In the genomic region with DNA sequence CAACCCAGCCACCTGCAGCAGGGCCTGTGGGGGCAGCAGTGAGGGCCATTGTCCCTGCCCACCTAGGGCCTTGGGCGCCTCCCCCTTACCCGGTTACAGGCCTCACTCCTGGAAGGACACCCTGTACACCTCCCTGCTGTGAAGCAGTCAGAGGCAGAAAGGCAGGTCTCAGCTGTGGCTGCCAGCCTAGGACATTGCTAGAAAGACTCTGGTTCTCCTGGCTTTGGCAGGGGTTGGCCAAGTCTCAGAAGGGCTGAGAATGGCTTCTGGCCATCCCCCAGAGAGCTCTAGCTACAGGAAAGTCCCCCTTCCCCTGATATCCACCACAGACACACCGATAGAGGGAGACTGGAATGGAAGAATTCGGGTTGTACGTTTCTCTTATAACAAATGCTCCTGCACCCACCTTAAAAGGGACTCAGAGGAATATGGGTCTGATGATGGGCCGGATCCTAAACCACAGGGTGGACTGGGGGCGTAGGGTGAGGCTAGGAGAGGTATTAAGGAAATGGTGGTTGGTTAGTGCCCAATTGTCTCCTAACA, we compare ENCODE assay signal across 10 cellular contexts. TPM values are rescaled to one million over a fixed set of nuclear protein-coding genes. Genes with fewer than 3 reads are reported as not detected.
DNase-seq lines count a peak whose midpoint lies in the region; ATAC-seq, FAIRE-seq and TF ChIP-seq lines count a peak whose summit lies in the region.
"Had no signal": no experiment of that assay in that cellular context is flagged by ENCODE, and none has a peak within 500 bp of the region (broad histone marks: within the 10 kb centered on the region; RNA-seq: fewer than 3 reads in every experiment).

No MANE protein-coding gene starts in this region.

- H3K27me3 ChIP-seq in SK-N-SH (ENCODE audit: insufficient read depth) (no peaks in the 10 kb centered on the region), hepatocyte (no peaks in the 10 kb centered on the region), suprapubic skin (no peaks in the 10 kb centered on the region), small intestine (ENCODE audit: control insufficient read depth in 2 of 2, insufficient read depth in 2 of 2, low read length in 2 of 2) (no peaks in the 10 kb centered on the region)

- H4K20me1 ChIP-seq in SK-N-SH (ENCODE audit: insufficient read depth) (no peaks in the 10 kb centered on the region), hepatocyte (ENCODE audit: insufficient read depth, poor library complexity, severe bottlenecking) (no peaks in the 10 kb centered on the region)

- DNase-seq in SK-N-SH = no peak
- DNase-seq in activated naive CD4-positive, alpha-beta T cell treated with anti-CD3 and anti-CD28 coated beads, Interleukin-2, amount 10 ng/mL, durations not matched to agents 7 days and 5 days = no peak
- peak; percentile 62 for DNase-seq in hepatocyte (ENCODE audit: low spot score)
- DNase-seq in suprapubic skin (ENCODE audit: low spot score in 2 of 2) = peak in 1 of 2 donors; percentile 65
- DNase-seq in small intestine = no peak
- DNase-seq in SIG-M5 (lab: John Stamatoyannopoulos, UW) = no peak

- H3K4me1 Mint-ChIP-seq in activated naive CD4-positive, alpha-beta T cell treated with anti-CD3 and anti-CD28 coated beads, Interleukin-2, amount 10 ng/mL, durations not matched to agents 7 days and 5 days = peaks cover 32% of the 10 kb centered on the region

- no peak for TF ChIP-seq RAD21 in SK-N-SH (IDR thresholded peaks at IDR 0.05; ENCODE audit: low read length)

- H3K4me1 ChIP-seq in SK-N-SH (ENCODE audit: control insufficient read depth in 1 of 2, insufficient read depth in 2 of 2, low read depth in 1 of 2, low read length in 1 of 2) (peaks cover 28 to 68% of the 10 kb centered on the region in 2 experiments), hepatocyte (ENCODE audit: insufficient read depth) (peaks cover 23% of the 10 kb centered on the region), suprapubic skin (peaks cover 84% of the 10 kb centered on the region), small intestine (ENCODE audit: control insufficient read depth in 2 of 2, insufficient read depth in 1 of 2, low read depth in 1 of 2, low read length in 1 of 2) (peaks cover 0 to 5% of the 10 kb centered on the region in 2 donors)
- H3K4me1 ChIP-seq: parathyroid adenoma had no signal

- H3K4me3 ChIP-seq in SK-N-SH (ENCODE audit: low read depth in 2 of 2, low read length in 1 of 2) (no peak overlapping the region), hepatocyte (no peak overlapping the region), suprapubic skin (no peak overlapping the region), small intestine (ENCODE audit: low read depth in 1 of 2, low read length in 2 of 2) (no peak overlapping the region)

- H3K79me2 ChIP-seq in SK-N-SH (ENCODE audit: insufficient read depth) (peaks cover 3% of the 10 kb centered on the region; the same call in 1 of the 2 replicates), hepatocyte (no peaks in the 10 kb centered on the region)
- H3K79me2 ChIP-seq: parathyroid adenoma had no signal

- H3K27me3 Mint-ChIP-seq in activated naive CD4-positive, alpha-beta T cell treated with anti-CD3 and anti-CD28 coated beads, Interleukin-2, amount 10 ng/mL, durations not matched to agents 7 days and 5 days = peaks cover 6% of the 10 kb centered on the region

- POLR2A ChIA-PET in SK-N-SH (lab: Yijun Ruan, JAX) = interaction anchor here (1.7 kb wide), 1 partner anchor 92 kb away, joined by 5 read pairs; no protein-coding TSS in a partner anchor

- H3K9me2 ChIP-seq in SK-N-SH (no peaks in the 10 kb centered on the region), hepatocyte (replicated peaks; ENCODE audit: insufficient read depth) (no peaks in the 10 kb centered on the region)

- H3K36me3 ChIP-seq in SK-N-SH (replicated peaks in 1 of 2; ENCODE audit: control insufficient read depth in 1 of 2, insufficient read depth in 2 of 2, low read length in 1 of 2) (peaks cover 7 to 10% of the 10 kb centered on the region in 2 experiments), hepatocyte (replicated peaks; ENCODE audit: insufficient read depth, low read depth) (no peaks in the 10 kb centered on the region), suprapubic skin (peaks cover 11% of the 10 kb centered on the region), small intestine (ENCODE audit: control insufficient read depth in 2 of 2, insufficient read depth in 2 of 2, low read length in 2 of 2) (no peaks in the 10 kb centered on the region)

- H3K27ac ChIP-seq in SK-N-SH (ENCODE audit: low read depth in 2 of 2, low read length in 1 of 2) (peak overlapping the region; percentile 75 to 88; a peak in 3 of 4 replicates), hepatocyte (peak overlapping the region; percentile 94), suprapubic skin (peak overlapping the region; percentile 75), small intestine (ENCODE audit: low read depth in 1 of 2, low read length in 1 of 2) (peak overlapping the region in 1 of 2 donors; percentile 90)

- no peaks in the 10 kb centered on the region for H3K36me3 Mint-ChIP-seq in activated naive CD4-positive, alpha-beta T cell treated with anti-CD3 and anti-CD28 coated beads, Interleukin-2, amount 10 ng/mL, durations not matched to agents 7 days and 5 days

- H2AFZ ChIP-seq in SK-N-SH (ENCODE audit: low read depth) = no peak overlapping the region
- H2AFZ ChIP-seq in hepatocyte = no peak overlapping the region
- H2AFZ ChIP-seq: parathyroid adenoma had no signal

- TF ChIP-seq POLR2A in suprapubic skin (IDR thresholded peaks at IDR 0.05) = no peak

- peak overlapping the region; percentile 48 for H3K4me2 ChIP-seq in SK-N-SH
- peak overlapping the region; percentile 36 for H3K4me2 ChIP-seq in hepatocyte

- no peak for FAIRE-seq in small intestine (lab: Jason Lieb, UNC)

- CTCF ChIA-PET in SK-N-SH (lab: Yijun Ruan, JAX) = interaction anchor here (1.0 to 8.5 kb wide), 4 partner anchors 9 to 96 kb away, joined by 3 to 174 read pairs (median 4); a partner anchor contains a TSS
- CTCF ChIA-PET in activated naive CD4-positive, alpha-beta T cell treated with anti-CD3 and anti-CD28 coated beads, Interleukin-2, amount 10 ng/mL, durations not matched to agents 7 days and 5 days (lab: Charles Lee) = interaction anchor here (2.3 kb wide), 1 partner anchor 60 kb away, joined by 7 read pairs; no protein-coding TSS in a partner anchor

- no peak overlapping the region for H3K27ac Mint-ChIP-seq in activated naive CD4-positive, alpha-beta T cell treated with anti-CD3 and anti-CD28 coated beads, Interleukin-2, amount 10 ng/mL, durations not matched to agents 7 days and 5 days

- TF ChIP-seq EP300 in SK-N-SH (IDR thresholded peaks at IDR 0.05; ENCODE audit: borderline replicate concordance in 1 of 2, low read depth in 1 of 2, low read length in 1 of 2) (no peak), suprapubic skin (IDR thresholded peaks at IDR 0.05) (no peak)

- H3K9me3 Mint-ChIP-seq in activated naive CD4-positive, alpha-beta T cell treated with anti-CD3 and anti-CD28 coated beads, Interleukin-2, amount 10 ng/mL, durations not matched to agents 7 days and 5 days = no peaks in the 10 kb centered on the region

- no peak overlapping the region for H3K9ac ChIP-seq in SK-N-SH
- H3K9ac ChIP-seq: parathyroid adenoma had no signal

- peak overlapping the region; percentile 9 for H3K4me3 Mint-ChIP-seq in activated naive CD4-positive, alpha-beta T cell treated with anti-CD3 and anti-CD28 coated beads, Interleukin-2, amount 10 ng/mL, durations not matched to agents 7 days and 5 days

- TF ChIP-seq CTCF in SK-N-SH (IDR thresholded peaks at IDR 0.05) (peak; percentile 14; the same call in 1 of the 2 replicates), hepatocyte (IDR thresholded peaks at IDR 0.05; ENCODE audit: poor library complexity) (peak; percentile 11), suprapubic skin (IDR thresholded peaks at IDR 0.05) (no peak)

- WGBS in SK-N-SH (ENCODE audit: low lambda C conversion rate) = 90% methylated on average over 7 of the region's 7 CpGs
- WGBS in hepatocyte (ENCODE audit: low lambda C conversion rate, missing lambda C conversion rate) = 72% methylated on average over 7 of the region's 7 CpGs
- WGBS in suprapubic skin = 89% methylated on average over 5 of the region's 7 CpGs
- 70 to 75% (median 70%) methylated on average over 7 of the region's 7 CpGs for WGBS in small intestine, 3 donors

- H3K9me3 ChIP-seq in SK-N-SH (no peaks in the 10 kb centered on the region), hepatocyte (ENCODE audit: low read depth) (no peaks in the 10 kb centered on the region), suprapubic skin (no peaks in the 10 kb centered on the region), small intestine (ENCODE audit: control insufficient read depth, low read depth) (no peaks in the 10 kb centered on the region)

- H3F3A ChIP-seq in SK-N-SH (replicated peaks; ENCODE audit: insufficient read depth) = peaks cover 24% of the 10 kb centered on the region

- ATAC-seq in SK-N-SH treated with all-trans-retinoic acid at 6 μM for 48 hours (no peak), GM21390 (IDR thresholded peaks at IDR 0.05; ENCODE audit: unreplicated experiment) (no peak)

TF ChIP-seq in SK-N-SH, 30 proteins besides CTCF, POLR2A, EP300 and RAD21:
- TF ChIP-seq MXI1 (IDR thresholded peaks at IDR 0.05; ENCODE audit: low read depth, low read length) (no peak), FOSL2 (IDR thresholded peaks at IDR 0.05; ENCODE audit: borderline replicate concordance, low read depth) (no peak), RCOR1 (IDR thresholded peaks at IDR 0.05; ENCODE audit: low read length) (no peak), NFIC (IDR thresholded peaks at IDR 0.05; ENCODE audit: borderline replicate concordance) (no peak)

TF ChIP-seq in SK-N-SH treated with all-trans-retinoic acid at 6 μM for 48 hours, 23 proteins besides CTCF, POLR2A, EP300 and RAD21 (continues in another document):
- no peak for TF ChIP-seq RARB (CRISPR knock-in tag; IDR thresholded peaks at IDR 0.05)
- TF ChIP-seq ZNF8 (CRISPR knock-in tag; IDR thresholded peaks at IDR 0.05) = no peak

RNA-seq across cellular contexts. Expression of a gene that starts 2.4 kb away (rescaled TPM):
- 3.3 and 4.0 TPM in 2 replicates for polyA plus RNA-seq in SK-N-SH (2012; rRNA removed)
- polyA plus RNA-seq in SK-N-SH (2012; cell fraction: cytosol; rRNA removed) = 3.7 and 4.4 TPM in 2 replicates
- polyA plus RNA-seq in SK-N-SH (2012; cell fraction: nucleus; rRNA removed) = 3.3 and 5.0 TPM in 2 replicates
- 7.6 and 8.2 TPM in 2 replicates for total RNA-seq in hepatocyte
- 6.0 and 7.0 TPM in 2 replicates for polyA plus RNA-seq in hepatocyte
- total RNA-seq in suprapubic skin = 1 to 10 TPM in 3 of 4 donors, under 1 TPM in 1; 0.98 to 4.7 (median 1.6) TPM
- polyA plus RNA-seq in small intestine = 1 to 10 TPM; 2.2 to 6.8 (median 5.4) TPM

RNA-seq across cellular contexts. Expression of a gene that starts 33.8 kb away (rescaled TPM):
- polyA plus RNA-seq in SK-N-SH (2012; rRNA removed) = not detected in 2 replicates
- polyA plus RNA-seq in SK-N-SH (2012; cell fraction: cytosol; rRNA removed) = under 0.01 TPM in 2 replicates
- 0.01 TPM in 1 of 2 replicates, not detected in the other for polyA plus RNA-seq in SK-N-SH (2012; cell fraction: nucleus; rRNA removed)
- total RNA-seq in hepatocyte = 0.08 and 0.67 TPM in 2 replicates
- polyA plus RNA-seq in hepatocyte = 0.06 and 0.11 TPM in 2 replicates
- total RNA-seq in suprapubic skin = 1 to 10 TPM in 2 of 4 donors, under 1 TPM in 2; 0.26 to 4.2 (median 1.2) TPM
- polyA plus RNA-seq in small intestine = under 1 TPM in 1 of 3 donors, not detected in 2; 0.39 TPM
- total RNA-seq: T-helper 2 cell treated with Interferon-gamma antibody and Interleukin-4, amounts not matched to agents 100 ng/mL and 5 ng/mL, for 36 hours had no signal

Comparison
In these comparisons a context has a peak if more than half of its experiments do, and no peak if none do; other contexts are left out.
1. CTCF ChIP-seq: peak in SK-N-SH (single experiment) and hepatocyte (single experiment); none in suprapubic skin (0 of 2).